8 cellular contexts compared by ENCODE assay signal in the genomic region with DNA sequence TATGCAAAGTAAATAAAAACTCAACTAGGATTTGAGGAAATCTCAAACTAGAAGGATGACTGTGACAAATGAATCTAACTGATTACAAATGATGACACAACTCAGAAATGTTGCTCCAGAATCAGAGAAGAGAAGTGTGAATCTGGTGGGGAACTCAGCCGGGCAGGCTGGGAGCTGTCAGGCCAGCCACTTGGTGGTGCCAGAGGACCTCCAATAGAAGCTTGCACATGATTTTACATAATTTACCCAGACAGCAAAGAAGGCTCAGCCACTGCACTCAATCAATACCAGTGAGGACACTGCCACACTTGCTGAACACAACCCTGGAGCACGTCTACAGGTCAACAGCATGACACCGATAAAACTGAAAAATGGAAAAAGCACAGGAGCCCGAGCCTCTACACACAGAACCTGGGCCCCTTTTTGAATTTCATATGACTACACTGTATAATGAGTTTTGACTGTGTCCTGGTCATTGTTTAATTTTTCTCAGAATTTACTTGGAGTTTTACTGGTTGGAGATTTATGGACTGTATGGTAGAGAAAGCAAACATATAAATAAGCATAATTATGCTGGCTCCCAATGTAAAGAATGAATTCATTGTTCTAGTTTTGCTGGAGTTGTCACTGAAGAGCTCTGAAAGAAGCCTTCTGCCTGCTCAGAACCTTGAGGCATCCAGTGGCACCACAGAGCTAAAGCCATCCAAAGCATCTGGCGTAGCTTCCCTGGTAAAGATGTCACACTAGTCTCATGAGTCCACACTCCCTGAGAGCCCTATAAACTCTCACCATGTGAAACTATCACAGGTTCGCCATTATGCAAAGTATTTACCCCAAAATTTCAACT.
DNase-seq lines count a peak whose midpoint lies in the region; ATAC-seq and TF ChIP-seq lines count a peak whose summit lies in the region.

No MANE protein-coding gene starts in this region.

- ATAC-seq in HG02798 (IDR thresholded peaks at IDR 0.05; ENCODE audit: poor library complexity, unreplicated experiment) = peak; percentile 83

- DNase-seq in NCI-H82 (lab: John Stamatoyannopoulos, UW) = peak; percentile 54
- no peak for DNase-seq in NCI-H82 treated with DMSO at 0.1 percent for 48 hours (lab: John Stamatoyannopoulos, UW; ENCODE audit: unreplicated experiment)
- DNase-seq in NCI-H146 treated with DMSO at 0.1 percent for 48 hours (lab: John Stamatoyannopoulos, UW; ENCODE audit: unreplicated experiment) = peak; percentile 93
- DNase-seq in UCSD-AML1 (lab: John Stamatoyannopoulos, UW; ENCODE audit: unreplicated experiment) = peak; percentile 56
- peak; percentile 58 for DNase-seq in dermis blood vessel endothelial cell
- peak; percentile 61 to 92 for DNase-seq in lower leg skin (ENCODE audit: low spot score in 2 of 2)
- DNase-seq in stimulated activated CD8-positive, alpha-beta memory T cell treated with anti-CD3 and anti-CD28 coated beads, Interleukin-15, amount 100 ng/mL, for 48 hours (ENCODE audit: low read depth in 2 of 2) = peak; percentile 5 to 14

- TF ChIP-seq POLR2A in lower leg skin (IDR thresholded peaks at IDR 0.05) = no peak

- 55 to 57% methylated on average over 6 of the region's 6 CpGs for WGBS in lower leg skin, 2 donors

- no peak overlapping the region for H3K4me3 ChIP-seq in lower leg skin (ENCODE audit: low read depth, poor library complexity, severe bottlenecking)

- TF ChIP-seq CTCF in lower leg skin (IDR thresholded peaks at IDR 0.05) = peak in 1 of 3 donors; percentile 41

- intact Hi-C loops in lower leg skin (cut with DNase I; ENCODE audit: low total_unique reads) = no loop called here
